ENCODE assay signal across 16 cellular contexts in the genomic region with DNA sequence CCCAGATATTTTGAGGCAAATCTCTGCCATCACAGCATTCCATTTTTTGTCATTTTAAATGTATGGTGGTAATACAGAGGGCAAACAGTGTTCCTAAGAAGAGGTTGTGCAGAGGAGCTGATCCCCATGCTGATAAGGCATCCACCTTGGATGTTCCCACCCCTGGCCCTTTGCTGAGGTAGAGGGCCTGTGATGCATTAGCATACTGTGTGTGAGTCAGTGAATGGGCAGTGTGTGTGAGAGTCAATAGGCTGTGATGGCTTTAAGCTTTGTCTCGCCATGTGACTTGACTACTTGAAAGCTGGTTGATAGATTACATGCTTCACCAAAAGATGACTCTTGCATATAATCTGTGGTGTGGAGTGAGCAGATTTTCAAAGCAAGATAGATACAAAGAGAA.
A peak's percentile ranks its signal among the peaks of the same experiment; 100 is the strongest.
DNase-seq lines count a peak whose midpoint lies in the region; ATAC-seq and TF ChIP-seq lines count a peak whose summit lies in the region.
"Had no signal": no experiment of that assay in that cellular context is flagged by ENCODE, and none has a peak within 500 bp of the region (broad histone marks: within the 10 kb centered on the region; RNA-seq: fewer than 3 reads in every experiment).

No MANE protein-coding gene starts in this region.

- H3K4me3 ChIP-seq in NT2/D1 (ENCODE audit: insufficient read length, low read depth) (no peak overlapping the region), mesenchymal stem cell (ENCODE audit: insufficient read depth in 1 of 2, low read depth in 1 of 2, low read length in 2 of 2) (no peak overlapping the region)
- H3K4me3 ChIP-seq: BLaER1 treated with 17β-estradiol and CSF1 and Interleukin-3, amounts not matched to agents 10 nM and 100 nM; GM12878; GM23248 had no signal

- peak; percentile 45 for ATAC-seq in foreskin keratinocyte
- ATAC-seq in GM18511 (IDR thresholded peaks at IDR 0.05; ENCODE audit: unreplicated experiment), result no peak
- ATAC-seq: CD8-positive, alpha-beta T cell; GM12878 had no signal

- H3K9ac ChIP-seq in NT2/D1 (ENCODE audit: insufficient read length, low read depth), result no peak overlapping the region
- no peak overlapping the region for H3K9ac ChIP-seq in mesenchymal stem cell (ENCODE audit: low read length)
- H3K9ac ChIP-seq: BLaER1 treated with 17β-estradiol and CSF1 and Interleukin-3, amounts not matched to agents 10 nM and 100 nM; GM23248 had no signal

- H3K36me3 ChIP-seq in NT2/D1 (ENCODE audit: insufficient read depth, insufficient read length, low read length) (peaks cover 15% of the 10 kb centered on the region), mesenchymal stem cell (ENCODE audit: control insufficient read depth in 1 of 2, insufficient read depth in 2 of 2, low read depth in 1 of 2, low read length in 2 of 2) (peaks cover 22 to 77% of the 10 kb centered on the region in 2 experiments)
- H3K36me3 ChIP-seq: BLaER1 treated with 17β-estradiol and CSF1 and Interleukin-3, amounts not matched to agents 10 nM and 100 nM had no signal

- H2BK120ac ChIP-seq in mesenchymal stem cell (ENCODE audit: low read depth, low read length), result no peak overlapping the region

- no peak overlapping the region for H2BK5ac ChIP-seq in mesenchymal stem cell (ENCODE audit: low read depth, low read length, poor library complexity, severe bottlenecking)

- no peak overlapping the region for H3K4ac ChIP-seq in mesenchymal stem cell (ENCODE audit: low read depth in 1 of 2, low read length in 2 of 2)

- H3K23ac ChIP-seq in mesenchymal stem cell (ENCODE audit: low read length in 2 of 2), result no peak overlapping the region

- DNase-seq in NT2/D1 (ENCODE audit: low read depth, low spot score), result peak; percentile 1
- no peak for DNase-seq in foreskin keratinocyte
- DNase-seq in kidney tubule cell (ENCODE audit: low spot score), result peak; percentile 26
- no peak for DNase-seq in HuH-7.5 (ENCODE audit: low spot score)
- no peak for DNase-seq in activated CD4-positive, alpha-beta T cell treated with anti-CD3 and anti-CD28 coated beads, Interleukin-2, amount 50 U/mL, for 4 hours
- no peak for DNase-seq in mesenchymal stem cell
- DNase-seq: CD8-positive, alpha-beta T cell; DMS 273 treated with DMSO at 0.1 percent for 48 hours; DMS53; DND-41; EL; GM23248; HCEC 1CT had no signal

- H2AK5ac ChIP-seq in mesenchymal stem cell (ENCODE audit: low read length, severe bottlenecking), result no peak overlapping the region

- no peak overlapping the region for H2BK15ac ChIP-seq in mesenchymal stem cell (ENCODE audit: low read depth, poor library complexity, severe bottlenecking)

- H3K79me1 ChIP-seq in mesenchymal stem cell (replicated peaks; ENCODE audit: low read length, poor library complexity, severe bottlenecking), result peaks cover 36% of the 10 kb centered on the region

- H3K4me1 ChIP-seq in NT2/D1 (ENCODE audit: insufficient read depth, insufficient read length) (no peaks in the 10 kb centered on the region), foreskin keratinocyte (no peaks in the 10 kb centered on the region), mesenchymal stem cell (ENCODE audit: control insufficient read depth, insufficient read depth, low read depth, low read length) (no peaks in the 10 kb centered on the region)
- H3K4me1 ChIP-seq: BLaER1 treated with 17β-estradiol and CSF1 and Interleukin-3, amounts not matched to agents 10 nM and 100 nM had no signal

- no peak overlapping the region for H2BK12ac ChIP-seq in mesenchymal stem cell (ENCODE audit: low read length in 2 of 2)

- no peak overlapping the region for H4K8ac ChIP-seq in mesenchymal stem cell (ENCODE audit: low read length)

- no peak overlapping the region for H3K4me2 ChIP-seq in mesenchymal stem cell (ENCODE audit: low read length, poor library complexity, severe bottlenecking)
- H3K4me2 ChIP-seq: BLaER1 treated with 17β-estradiol and CSF1 and Interleukin-3, amounts not matched to agents 10 nM and 100 nM had no signal

- no peak overlapping the region for H3K14ac ChIP-seq in mesenchymal stem cell (ENCODE audit: low read length in 2 of 2)

- H3K27ac ChIP-seq in foreskin keratinocyte (no peak overlapping the region), mesenchymal stem cell (ENCODE audit: low read length, poor library complexity, severe bottlenecking) (no peak overlapping the region)
- H3K27ac ChIP-seq: BLaER1 treated with 17β-estradiol and CSF1 and Interleukin-3, amounts not matched to agents 10 nM and 100 nM; GM23248 had no signal

- H3K9me3 ChIP-seq in NT2/D1 (ENCODE audit: insufficient read depth, low read length) (no peaks in the 10 kb centered on the region), mesenchymal stem cell (ENCODE audit: control insufficient read depth, low read length) (no peaks in the 10 kb centered on the region)
- H3K9me3 ChIP-seq: BLaER1 treated with 17β-estradiol and CSF1 and Interleukin-3, amounts not matched to agents 10 nM and 100 nM had no signal

- 88% methylated on average over 1 of the region's 1 CpG for WGBS in mesenchymal stem cell

- no peak overlapping the region for H4K91ac ChIP-seq in mesenchymal stem cell (ENCODE audit: low read length)

- no peak overlapping the region for H3K18ac ChIP-seq in mesenchymal stem cell (ENCODE audit: low read depth in 1 of 2, low read length in 2 of 2)

- H3K27me3 ChIP-seq in NT2/D1 (ENCODE audit: insufficient read depth, insufficient read length) (no peaks in the 10 kb centered on the region), foreskin keratinocyte (no peaks in the 10 kb centered on the region), mesenchymal stem cell (ENCODE audit: control insufficient read depth in 1 of 2, insufficient read depth in 1 of 2, low read length in 2 of 2) (no peaks in the 10 kb centered on the region)
- H3K27me3 ChIP-seq: BLaER1 treated with 17β-estradiol and CSF1 and Interleukin-3, amounts not matched to agents 10 nM and 100 nM had no signal

- TF ChIP-seq CTCF in foreskin keratinocyte (conservative IDR thresholded peaks at IDR 0.05), result no peak

- no peak overlapping the region for H2AFZ ChIP-seq in mesenchymal stem cell (ENCODE audit: low read depth, low read length)
- H2AFZ ChIP-seq: GM23248 had no signal

Comparison
In these comparisons a context has a peak if more than half of its experiments do, and no peak if none do; other contexts are left out.
1. DNase-seq: peak in NT2/D1 (single experiment) and kidney tubule cell (single experiment); none in foreskin keratinocyte (0 of 2), HuH-7.5 (single experiment), activated CD4-positive, alpha-beta T cell treated with anti-CD3 and anti-CD28 coated beads, Interleukin-2, amount 50 U/mL, for 4 hours (0 of 2) and mesenchymal stem cell (single experiment).